ENCODE assay signal across 9 cellular contexts in the genomic region with DNA sequence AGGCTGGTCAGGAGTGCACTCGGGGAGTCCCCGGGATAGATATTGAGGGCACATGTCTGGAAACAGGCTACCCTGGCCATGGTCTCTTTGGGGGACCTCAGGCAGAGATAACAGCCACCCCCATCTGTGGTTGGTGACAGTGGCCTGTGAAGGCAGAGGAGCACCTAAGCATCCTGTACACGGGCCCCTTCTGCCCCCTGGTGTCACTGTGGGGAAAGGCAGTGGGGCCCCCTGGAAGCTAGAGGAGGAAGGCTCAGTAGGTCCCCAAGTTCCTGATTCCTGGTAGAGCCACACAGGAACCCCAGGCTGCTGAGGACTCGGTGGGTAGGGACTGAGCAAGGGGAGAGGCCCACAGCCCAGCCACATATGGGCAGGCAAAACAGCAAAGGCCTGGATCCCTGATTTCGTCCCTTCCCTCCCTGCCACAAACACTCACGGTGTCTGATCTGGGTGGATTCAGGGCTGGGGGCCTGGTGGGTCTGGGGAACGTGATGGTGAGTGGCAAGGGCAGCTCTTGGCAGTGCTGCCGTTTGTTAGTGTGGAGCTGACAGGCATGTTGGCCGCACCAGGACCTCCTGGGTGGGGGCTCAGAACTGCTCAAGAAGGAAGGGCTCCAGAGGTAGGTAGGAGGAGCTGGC. TPM values are rescaled to one million over a fixed set of nuclear protein-coding genes. Genes with fewer than 3 reads are reported as not detected.
DNase-seq lines count a peak whose midpoint lies in the region; ATAC-seq, FAIRE-seq and TF ChIP-seq lines count a peak whose summit lies in the region.
"Had no signal": no experiment of that assay in that cellular context is flagged by ENCODE, and none has a peak within 500 bp of the region (broad histone marks: within the 10 kb centered on the region; RNA-seq: fewer than 3 reads in every experiment).

No MANE protein-coding gene starts in this region.

- DNase-seq in CD14-positive monocyte (ENCODE audit: low spot score), result no peak
- DNase-seq in H54 (ENCODE audit: insufficient read length, low spot score), result peak; percentile 65
- peak; percentile 56 to 58 for DNase-seq in SJSA1 (ENCODE audit: low read depth in 1 of 2, low spot score in 2 of 2)
- peak; percentile 66 for DNase-seq in activated naive CD4-positive, alpha-beta T cell treated with Interleukin-2 at 50 U/mL for 16 hours
- peak; percentile 58 for DNase-seq in left ventricle myocardium superior
- peak; percentile 33 to 62 (median 52) for DNase-seq in stimulated activated CD4-positive, alpha-beta T cell treated with anti-CD3 and anti-CD28 coated beads, Interleukin-12 subunit alpha, Interleukin-12 subunit beta, amount 100 ng/mL, for 48 hours (ENCODE audit: low read depth in 2 of 3, low spot score in 1 of 3)
- DNase-seq in NCI-H1092 (lab: John Stamatoyannopoulos, UW), result no peak
- DNase-seq in NCI-H128 (lab: John Stamatoyannopoulos, UW; ENCODE audit: unreplicated experiment), result no peak

- TF ChIP-seq CTCF in CD14-positive monocyte (IDR thresholded peaks at IDR 0.05), result peak; percentile 40

- TF ChIP-seq POLR2A in H54 (IDR thresholded peaks at IDR 0.05; ENCODE audit: low read depth, low read length), result no peak

- no peaks in the 10 kb centered on the region for H3K27me3 ChIP-seq in SJSA1 (replicated peaks)

- H3K4me1 Mint-ChIP-seq in CD14-positive monocyte, result peaks cover 17% of the 10 kb centered on the region

- H3K9me3 ChIP-seq in SJSA1 (replicated peaks), result no peaks in the 10 kb centered on the region

- no peak for FAIRE-seq in H54 (lab: Jason Lieb, UNC)

- H3K27ac ChIP-seq in SJSA1, result no peak overlapping the region

- H3K36me3 ChIP-seq in SJSA1, result peaks cover 17% of the 10 kb centered on the region

- H3K27ac Mint-ChIP-seq in CD14-positive monocyte, result peak overlapping the region in 2 of 7 donors; percentile 46 to 64

- peaks cover 79 to 81% of the 10 kb centered on the region in 2 donors for H3K36me3 Mint-ChIP-seq in CD14-positive monocyte

- ATAC-seq in left ventricle myocardium superior, result peak; percentile 47

- H3K4me1 ChIP-seq in SJSA1 (replicated peaks), result peaks cover 14% of the 10 kb centered on the region

- H3K4me3 Mint-ChIP-seq in CD14-positive monocyte, result no peak overlapping the region

- intact Hi-C loops in CD14-positive monocyte (cut with micrococcal nuclease) (no loop called here), left ventricle myocardium superior (cut with micrococcal nuclease) (no loop called here)

- H3K9me3 Mint-ChIP-seq in CD14-positive monocyte, result peaks cover 0 to 2% (median 0%) of the 10 kb centered on the region in 7 donors

- no peak overlapping the region for H3K4me3 ChIP-seq in SJSA1

- H3K27me3 Mint-ChIP-seq in CD14-positive monocyte (ENCODE audit: low read depth in 3 of 3), result peaks cover 0 to 2% (median 1%) of the 10 kb centered on the region in 3 donors

RNA-seq across cellular contexts. Expression of gene CXCR6, which starts 14.1 kb away (rescaled TPM):
- polyA plus RNA-seq in CD14-positive monocyte, result under 1 TPM in 1 of 2 donors, not detected in 1; 0.10 TPM
- total RNA-seq in SJSA1 (2014; rRNA removed; shearing (Covaris generic)), result not detected in 2 replicates
- total RNA-seq in left ventricle myocardium superior, result 0.59 TPM
- total RNA-seq: pulmonary artery endothelial cell had no signal

RNA-seq across cellular contexts. Expression of gene CCR9, which starts 42.8 kb away (rescaled TPM):
- not detected for polyA plus RNA-seq in CD14-positive monocyte
- total RNA-seq in SJSA1 (2014; rRNA removed; shearing (Covaris generic)), result not detected in 2 replicates
- not detected for total RNA-seq in left ventricle myocardium superior
- total RNA-seq: pulmonary artery endothelial cell had no signal

Comparison
In these comparisons a context has a peak if more than half of its experiments do, and no peak if none do; other contexts are left out.
1. DNase-seq: peak in H54 (single experiment), SJSA1 (2 of 2), activated naive CD4-positive, alpha-beta T cell treated with Interleukin-2 at 50 U/mL for 16 hours (single experiment), left ventricle myocardium superior (single experiment) and stimulated activated CD4-positive, alpha-beta T cell treated with anti-CD3 and anti-CD28 coated beads, Interleukin-12 subunit alpha, Interleukin-12 subunit beta, amount 100 ng/mL, for 48 hours (3 of 3); none in CD14-positive monocyte (single experiment), NCI-H1092 (single experiment) and NCI-H128 (single experiment).